ENCODE assay signal across 18 cellular contexts in genomic region chr5:173791878-173792277, GRCh38.
DNase-seq lines count a peak whose midpoint lies in the region; ATAC-seq and TF ChIP-seq lines count a peak whose summit lies in the region.
"Had no signal": no experiment of that assay in that cellular context is flagged by ENCODE, and none has a peak within 500 bp of the region (broad histone marks: within the 10 kb centered on the region; RNA-seq: fewer than 3 reads in every experiment).

No MANE protein-coding gene starts in this region.

- 32% methylated on average over 3 of the region's 3 CpGs for WGBS in right lobe of liver (ENCODE audit: insufficient coverage, low coverage, low lambda C conversion rate, missing lambda C conversion rate)
- 80 to 100% methylated on average over 1 to 3 of the region's 3 CpGs for WGBS in transverse colon (ENCODE audit: low coverage in 1 of 2), 2 donors

- H3K4me1 ChIP-seq in OCI-LY1 (ENCODE audit: insufficient read depth, low read length, severe bottlenecking) (peaks cover 85% of the 10 kb centered on the region), right lobe of liver (peaks cover 0 to 42% (median 15%) of the 10 kb centered on the region in 4 donors), transverse colon (peaks cover 18 to 33% (median 25%) of the 10 kb centered on the region in 4 donors)

- H3K4me3 ChIP-seq in OCI-LY1 (ENCODE audit: low read depth, low read length, poor library complexity, severe bottlenecking): no peak overlapping the region
- H3K4me3 ChIP-seq in coronary artery: no peak overlapping the region
- no peak overlapping the region for H3K4me3 ChIP-seq in right lobe of liver
- no peak overlapping the region for H3K4me3 ChIP-seq in transverse colon
- H3K4me3 ChIP-seq in brain microvascular endothelial cell (ENCODE audit: low read depth, low read length): no peak overlapping the region
- H3K4me3 ChIP-seq: MG63, SJCRH30 had no signal

- no peaks in the 10 kb centered on the region for H3K9me2 ChIP-seq in OCI-LY1 (ENCODE audit: low read depth, low read length)

- H3F3A ChIP-seq in OCI-LY1 (ENCODE audit: insufficient read depth, low read length): no peaks in the 10 kb centered on the region

- intact Hi-C loops in right lobe of liver (cut with DNase I): no loop called here
- intact Hi-C loops in transverse colon (cut with DNase I; ENCODE audit: low total_unique reads): no loop called here

- no peak overlapping the region for H3K4me2 ChIP-seq in OCI-LY1 (ENCODE audit: low read length)

- TF ChIP-seq POLR2A in right lobe of liver (IDR thresholded peaks at IDR 0.05) (peak; percentile 14), transverse colon (IDR thresholded peaks at IDR 0.05) (no peak)

- no peak overlapping the region for H3K9ac ChIP-seq in OCI-LY1 (ENCODE audit: low read length)

- no peak overlapping the region for H2AFZ ChIP-seq in OCI-LY1 (ENCODE audit: low read length)

- H3K27me3 ChIP-seq in OCI-LY1 (ENCODE audit: insufficient read depth, low read length): no peaks in the 10 kb centered on the region
- H3K27me3 ChIP-seq in right lobe of liver: no peaks in the 10 kb centered on the region
- no peaks in the 10 kb centered on the region for H3K27me3 ChIP-seq in transverse colon
- no peaks in the 10 kb centered on the region for H3K27me3 ChIP-seq in brain microvascular endothelial cell (replicated peaks)
- H3K27me3 ChIP-seq: MG63, SJCRH30 had no signal

- no peaks in the 10 kb centered on the region for H3K36me3 ChIP-seq in OCI-LY1 (ENCODE audit: insufficient read depth, low read length)
- H3K36me3 ChIP-seq in right lobe of liver: no peaks in the 10 kb centered on the region
- no peaks in the 10 kb centered on the region for H3K36me3 ChIP-seq in transverse colon
- no peaks in the 10 kb centered on the region for H3K36me3 ChIP-seq in brain microvascular endothelial cell (replicated peaks)
- H3K36me3 ChIP-seq: MG63, SJCRH30 had no signal

- DNase-seq in coronary artery (ENCODE audit: low spot score) (peak; percentile 16), right lobe of liver (peak in 2 of 3 donors; percentile 38 to 80), transverse colon (no peak), brain microvascular endothelial cell (no peak), activated T-cell treated with anti-CD3 and anti-CD28 coated beads for 4 hours (no peak)
- DNase-seq: C1 segment of cervical spinal cord, DMS79 treated with DMSO at 0.1 percent for 48 hours, IMR-90, Karpas-422, MG63, NCI-H1048, NCI-H1436, NCI-H2029, NCI-H345, NCI-H524 treated with DMSO at 0.1 percent for 48 hours, SJCRH30 had no signal

- no peak for TF ChIP-seq EP300 in transverse colon (IDR thresholded peaks at IDR 0.05; ENCODE audit: low read depth)

- in situ Hi-C loops in transverse colon (cut with MboI; ENCODE audit: low pct_ligation_motif_present in 1 of 4, low pct_unique_long_range_greater_than_20kb in 1 of 4, low sequenced_read_pairs in 3 of 4) (no loop called here), brain microvascular endothelial cell (cut with HindIII; ENCODE audit: low pct_ligation_motif_present, low sequenced_read_pairs) (no loop called here)

- H4K20me1 ChIP-seq in OCI-LY1 (ENCODE audit: insufficient read depth, low read length): no peaks in the 10 kb centered on the region

- no peaks in the 10 kb centered on the region for H3K79me2 ChIP-seq in OCI-LY1 (ENCODE audit: insufficient read depth, low read length)

- H3K27ac ChIP-seq in OCI-LY1 (ENCODE audit: low read depth, low read length, poor library complexity, severe bottlenecking) (peak overlapping the region; percentile 73), coronary artery (no peak overlapping the region), right lobe of liver (peak overlapping the region; percentile 63 to 93 (median 88)), transverse colon (peak overlapping the region; percentile 50 to 62 (median 58)), brain microvascular endothelial cell (no peak overlapping the region)
- H3K27ac ChIP-seq: SJCRH30 had no signal

- TF ChIP-seq CTCF in OCI-LY1 (IDR thresholded peaks at IDR 0.05; ENCODE audit: low read length) (no peak), coronary artery (IDR thresholded peaks at IDR 0.05) (no peak), right lobe of liver (IDR thresholded peaks at IDR 0.05) (no peak), transverse colon (IDR thresholded peaks at IDR 0.05) (no peak), brain microvascular endothelial cell (IDR thresholded peaks at IDR 0.05; ENCODE audit: low read depth, low read length, missing control alignments) (no peak)

- ATAC-seq in right lobe of liver: peak; percentile 17 to 57 (median 26)
- no peak for ATAC-seq in GM18511 (IDR thresholded peaks at IDR 0.05; ENCODE audit: unreplicated experiment)

- H3K9me3 ChIP-seq in OCI-LY1 (ENCODE audit: low read length) (no peaks in the 10 kb centered on the region), right lobe of liver (no peaks in the 10 kb centered on the region), transverse colon (no peaks in the 10 kb centered on the region)
- H3K9me3 ChIP-seq: MG63, SJCRH30 had no signal

Comparison
In these comparisons a context has a peak if more than half of its experiments do, and no peak if none do; other contexts are left out.
1. H3K27ac ChIP-seq: peak in OCI-LY1 (single experiment), right lobe of liver (3 of 3) and transverse colon (4 of 4); none in coronary artery (0 of 2) and brain microvascular endothelial cell (single experiment).
2. DNase-seq: peak in coronary artery (single experiment) and right lobe of liver (2 of 3); none in transverse colon (single experiment), brain microvascular endothelial cell (single experiment) and activated T-cell treated with anti-CD3 and anti-CD28 coated beads for 4 hours (single experiment).